Comparison of ENCODE assay signal across 37 cellular contexts in genomic region chr16:78799429-78799828, GRCh38.
DNase-seq lines count a peak whose midpoint lies in the region; ATAC-seq, FAIRE-seq and TF ChIP-seq lines count a peak whose summit lies in the region.
"Had no signal": no experiment of that assay in that cellular context is flagged by ENCODE, and none has a peak within 500 bp of the region (broad histone marks: within the 10 kb centered on the region; RNA-seq: fewer than 3 reads in every experiment).

No MANE protein-coding gene starts in this region.

- peaks cover 70% of the 10 kb centered on the region for H3K4me1 Mint-ChIP-seq in nephron progenitor cell
- peaks cover 18 to 23% of the 10 kb centered on the region in 2 donors for H3K4me1 Mint-ChIP-seq in natural killer cell treated with Interleukin-12 subunit alpha and Interleukin-12 subunit beta and Interleukin-15 and Interleukin-18, amount 100 ng/mL, for 72 hours (ENCODE audit: low read depth in 2 of 2)

- TF ChIP-seq CTCF in HepG2 (CRISPR knock-in tag; IDR thresholded peaks at IDR 0.05) (no peak), right lobe of liver (IDR thresholded peaks at IDR 0.05) (no peak), nephron progenitor cell (IDR thresholded peaks at IDR 0.05) (no peak), sigmoid colon (IDR thresholded peaks at IDR 0.05) (no peak)

- TF ChIP-seq EP300 in HepG2 (IDR thresholded peaks at IDR 0.05; ENCODE audit: low read depth in 2 of 2, low read length in 2 of 2) (no peak), HepG2 (CRISPR knock-in tag; IDR thresholded peaks at IDR 0.05; ENCODE audit: borderline replicate concordance) (no peak), sigmoid colon (IDR thresholded peaks at IDR 0.05) (no peak)

- H3K9ac ChIP-seq in HepG2 (ENCODE audit: insufficient read depth, low read depth, low read length), result no peak overlapping the region
- H3K9ac ChIP-seq: BLaER1; BLaER1 treated with 17β-estradiol and CSF1 and Interleukin-3, amounts not matched to agents 10 nM and 100 nM had no signal

- H3K36me3 ChIP-seq in HepG2 (replicated peaks in 1 of 2; ENCODE audit: control insufficient read depth in 1 of 2, insufficient read depth in 2 of 2, low read length in 2 of 2) (no peaks in the 10 kb centered on the region), right lobe of liver (no peaks in the 10 kb centered on the region), SJCRH30 (no peaks in the 10 kb centered on the region), sigmoid colon (no peaks in the 10 kb centered on the region)
- H3K36me3 ChIP-seq: BE2C; BLaER1; BLaER1 treated with 17β-estradiol and CSF1 and Interleukin-3, amounts not matched to agents 10 nM and 100 nM had no signal

- POLR2A ChIA-PET in HepG2 (lab: Yijun Ruan, JAX), result no interaction called here

- in situ Hi-C loops in HepG2 (cut with HindIII; ENCODE audit: extremely low pct_ligation_motif_present, low pct_unique_long_range_greater_than_20kb), result no loop called here

- H3K9me3 Mint-ChIP-seq in nephron progenitor cell, result peaks cover 8% of the 10 kb centered on the region
- H3K9me3 Mint-ChIP-seq in natural killer cell treated with Interleukin-12 subunit alpha and Interleukin-12 subunit beta and Interleukin-15 and Interleukin-18, amount 100 ng/mL, for 72 hours, result no peaks in the 10 kb centered on the region
- H3K9me3 Mint-ChIP-seq: CD4-positive, alpha-beta memory T cell; CD4-positive, alpha-beta T cell; CD4-positive, CD25-positive, alpha-beta regulatory T cell; CD8-positive, alpha-beta memory T cell; CD8-positive, alpha-beta T cell had no signal

- peak overlapping the region; percentile 55 for H3K27ac Mint-ChIP-seq in nephron progenitor cell
- no peak overlapping the region for H3K27ac Mint-ChIP-seq in natural killer cell treated with Interleukin-12 subunit alpha and Interleukin-12 subunit beta and Interleukin-15 and Interleukin-18, amount 100 ng/mL, for 72 hours
- H3K27ac Mint-ChIP-seq: B cell; CD14-positive monocyte; CD4-positive, alpha-beta memory T cell; CD4-positive, alpha-beta T cell; CD4-positive, CD25-positive, alpha-beta regulatory T cell; CD8-positive, alpha-beta T cell had no signal

- 13% methylated on average over 5 of the region's 5 CpGs for WGBS in HepG2 (ENCODE audit: low lambda C conversion rate)
- 58% methylated on average over 5 of the region's 5 CpGs for WGBS in right lobe of liver (ENCODE audit: insufficient coverage, low coverage, low lambda C conversion rate, missing lambda C conversion rate)
- WGBS in sigmoid colon, 2 donors, result 66 to 94% methylated on average over 5 of the region's 5 CpGs

- no peak for DNase-seq in HepG2 (ENCODE audit: low spot score)
- DNase-seq in right lobe of liver, result no peak
- DNase-seq in SJCRH30, result peak in 1 of 2 experiments; percentile 13
- no peak for DNase-seq in nephron progenitor cell
- peak; percentile 8 for DNase-seq in sigmoid colon
- DNase-seq in SIG-M5 treated with dmso at 0.1 percent for 504 hours (lab: John Stamatoyannopoulos, UW; ENCODE audit: unreplicated experiment), result no peak
- DNase-seq in activated T-cell treated with anti-CD3 and anti-CD28 coated beads, Interleukin-2, amount 50 U/mL, for 1 hour, result no peak
- DNase-seq in natural killer cell treated with Interleukin-12 subunit alpha and Interleukin-12 subunit beta and Interleukin-15 and Interleukin-18, amount 100 ng/mL, for 72 hours (ENCODE audit: low spot score), result no peak
- DNase-seq: 8988T; ACHN; AML-193; BE2C; C1 segment of cervical spinal cord; Caco-2; Calu3; CD4-positive, alpha-beta memory T cell; CD4-positive, alpha-beta T cell; CD4-positive, CD25-positive, alpha-beta regulatory T cell; CD8-positive, alpha-beta memory T cell; CD8-positive, alpha-beta T cell; COR-L47; DMS 273 treated with DMSO at 0.1 percent for 48 hours; DMS153; DMS53; DMS79; DMS79 treated with DMSO at 0.1 percent for 48 hours; DND-41; EL had no signal

- H3K4me1 ChIP-seq in HepG2 (ENCODE audit: insufficient read depth, low read length), result peaks cover 32% of the 10 kb centered on the region
- no peaks in the 10 kb centered on the region for H3K4me1 ChIP-seq in right lobe of liver
- H3K4me1 ChIP-seq in SJCRH30, result peaks cover 21% of the 10 kb centered on the region
- H3K4me1 ChIP-seq in sigmoid colon, result no peaks in the 10 kb centered on the region
- H3K4me1 ChIP-seq: A549; BE2C; BLaER1; BLaER1 treated with 17β-estradiol and CSF1 and Interleukin-3, amounts not matched to agents 10 nM and 100 nM; Caco-2 had no signal

- CTCF ChIA-PET in HepG2 (lab: Yijun Ruan, JAX; ENCODE audit: low intra/inter-chr PET ratio, low total read pairs), result no interaction called here

- no peak for TF ChIP-seq POLR2A in HepG2 (IDR thresholded peaks at IDR 0.05; ENCODE audit: insufficient read depth in 1 of 2, low read depth in 2 of 2, low read length in 2 of 2)
- TF ChIP-seq POLR2A in right lobe of liver (IDR thresholded peaks at IDR 0.05), result no peak
- TF ChIP-seq POLR2A in sigmoid colon (IDR thresholded peaks at IDR 0.05), result no peak

- peak; percentile 30 for FAIRE-seq in HepG2 (lab: Jason Lieb, UNC)
- FAIRE-seq: A204.1, A549, D721Med had no signal

- peak; percentile 23; the same call in 1 of the 3 replicates for ATAC-seq in HepG2
- ATAC-seq in right lobe of liver, result no peak
- ATAC-seq in natural killer cell treated with Interleukin-12 subunit alpha and Interleukin-12 subunit beta and Interleukin-15 and Interleukin-18, amount 100 ng/mL, for 72 hours, result no peak
- ATAC-seq: A549; CD8-positive, alpha-beta T cell had no signal

- no peaks in the 10 kb centered on the region for H3K79me2 ChIP-seq in HepG2 (ENCODE audit: insufficient read depth, low read length)

- H3K4me2 ChIP-seq in HepG2 (ENCODE audit: low read depth, low read length), result peak overlapping the region; percentile 19
- H3K4me2 ChIP-seq: A549; BLaER1; BLaER1 treated with 17β-estradiol and CSF1 and Interleukin-3, amounts not matched to agents 10 nM and 100 nM had no signal

- no TSS peak for BruUV-seq in HepG2 (replicated peaks; lab: Mats Ljungman, UMichigan)

- intact Hi-C loops in HepG2 (cut with micrococcal nuclease; ENCODE audit: unreplicated experiment), result no loop called here
- intact Hi-C loops in right lobe of liver (cut with DNase I), result no loop called here
- intact Hi-C loops in sigmoid colon (cut with DNase I), result no loop called here

- H3K27me3 ChIP-seq in HepG2 (ENCODE audit: control insufficient read depth in 1 of 2, insufficient read depth in 2 of 2, low read length in 2 of 2), result no peaks in the 10 kb centered on the region
- H3K27me3 ChIP-seq in right lobe of liver, result no peaks in the 10 kb centered on the region
- no peaks in the 10 kb centered on the region for H3K27me3 ChIP-seq in SJCRH30
- no peaks in the 10 kb centered on the region for H3K27me3 ChIP-seq in sigmoid colon
- H3K27me3 ChIP-seq: BE2C; BLaER1; BLaER1 treated with 17β-estradiol and CSF1 and Interleukin-3, amounts not matched to agents 10 nM and 100 nM had no signal

- no peak overlapping the region for H3K4me3 ChIP-seq in HepG2 (replicated peaks in 1 of 3; ENCODE audit: insufficient read depth in 1 of 3, low read depth in 2 of 3, low read length in 3 of 3)
- no peak overlapping the region for H3K4me3 ChIP-seq in right lobe of liver
- H3K4me3 ChIP-seq in SJCRH30, result peak overlapping the region; percentile 31
- no peak overlapping the region for H3K4me3 ChIP-seq in sigmoid colon
- H3K4me3 ChIP-seq: A549; BLaER1; BLaER1 treated with 17β-estradiol and CSF1 and Interleukin-3, amounts not matched to agents 10 nM and 100 nM had no signal

- no peaks in the 10 kb centered on the region for H3K9me3 ChIP-seq in HepG2 (ENCODE audit: low read length)
- no peaks in the 10 kb centered on the region for H3K9me3 ChIP-seq in right lobe of liver
- no peaks in the 10 kb centered on the region for H3K9me3 ChIP-seq in SJCRH30 (replicated peaks)
- H3K9me3 ChIP-seq in sigmoid colon, result no peaks in the 10 kb centered on the region
- H3K9me3 ChIP-seq: A549, BE2C, BLaER1 had no signal

- H3K27ac ChIP-seq in HepG2 (ENCODE audit: extremely low read length, insufficient read depth, low read length) (no peak overlapping the region), right lobe of liver (no peak overlapping the region), SJCRH30 (peak overlapping the region; percentile 30), sigmoid colon (no peak overlapping the region)
- H3K27ac ChIP-seq: 22Rv1; A549; BLaER1; BLaER1 treated with 17β-estradiol and CSF1 and Interleukin-3, amounts not matched to agents 10 nM and 100 nM; C4-2B had no signal

- no peak for TF ChIP-seq RAD21 in HepG2 (CRISPR knock-in tag; IDR thresholded peaks at IDR 0.05)

- no peak overlapping the region for H2AFZ ChIP-seq in HepG2 (ENCODE audit: low read length)

- peaks cover 3% of the 10 kb centered on the region for H3K27me3 Mint-ChIP-seq in nephron progenitor cell (ENCODE audit: low read depth, poor library complexity)
- peaks cover 0 to 5% of the 10 kb centered on the region in 2 donors for H3K27me3 Mint-ChIP-seq in natural killer cell treated with Interleukin-12 subunit alpha and Interleukin-12 subunit beta and Interleukin-15 and Interleukin-18, amount 100 ng/mL, for 72 hours
- H3K27me3 Mint-ChIP-seq: B cell; CD4-positive, alpha-beta memory T cell; CD4-positive, alpha-beta T cell; CD4-positive, CD25-positive, alpha-beta regulatory T cell; CD8-positive, alpha-beta memory T cell had no signal

- no peaks in the 10 kb centered on the region for H3K36me3 Mint-ChIP-seq in nephron progenitor cell (ENCODE audit: low read depth)
- no peaks in the 10 kb centered on the region for H3K36me3 Mint-ChIP-seq in natural killer cell treated with Interleukin-12 subunit alpha and Interleukin-12 subunit beta and Interleukin-15 and Interleukin-18, amount 100 ng/mL, for 72 hours
- H3K36me3 Mint-ChIP-seq: CD14-positive monocyte; CD4-positive, alpha-beta memory T cell; CD4-positive, CD25-positive, alpha-beta regulatory T cell; CD8-positive, alpha-beta memory T cell; CD8-positive, alpha-beta T cell had no signal

- H4K20me1 ChIP-seq in HepG2 (ENCODE audit: insufficient read depth, low read length), result no peaks in the 10 kb centered on the region
- H4K20me1 ChIP-seq: BLaER1; BLaER1 treated with 17β-estradiol and CSF1 and Interleukin-3, amounts not matched to agents 10 nM and 100 nM had no signal

- H3K4me3 Mint-ChIP-seq in nephron progenitor cell, result no peak overlapping the region
- no peak overlapping the region for H3K4me3 Mint-ChIP-seq in natural killer cell treated with Interleukin-12 subunit alpha and Interleukin-12 subunit beta and Interleukin-15 and Interleukin-18, amount 100 ng/mL, for 72 hours
- H3K4me3 Mint-ChIP-seq: B cell; CD14-positive monocyte; CD4-positive, alpha-beta memory T cell; CD4-positive, alpha-beta T cell; CD4-positive, CD25-positive, alpha-beta regulatory T cell; CD8-positive, alpha-beta memory T cell; CD8-positive, alpha-beta T cell had no signal

TF ChIP-seq in HepG2, 621 proteins besides CTCF, POLR2A, EP300 and RAD21 (continues in another document):
- TF ChIP-seq SALL1 (CRISPR knock-in tag; IDR thresholded peaks at IDR 0.05) (peak; percentile 52), HNF4A (CRISPR knock-in tag; IDR thresholded peaks at IDR 0.05) (peak; percentile 56), SRF (IDR thresholded peaks at IDR 0.05; ENCODE audit: low read depth, low read length) (no peak), RARG (CRISPR knock-in tag; IDR thresholded peaks at IDR 0.05; ENCODE audit: low read depth) (no peak)
